In the genomic region with DNA sequence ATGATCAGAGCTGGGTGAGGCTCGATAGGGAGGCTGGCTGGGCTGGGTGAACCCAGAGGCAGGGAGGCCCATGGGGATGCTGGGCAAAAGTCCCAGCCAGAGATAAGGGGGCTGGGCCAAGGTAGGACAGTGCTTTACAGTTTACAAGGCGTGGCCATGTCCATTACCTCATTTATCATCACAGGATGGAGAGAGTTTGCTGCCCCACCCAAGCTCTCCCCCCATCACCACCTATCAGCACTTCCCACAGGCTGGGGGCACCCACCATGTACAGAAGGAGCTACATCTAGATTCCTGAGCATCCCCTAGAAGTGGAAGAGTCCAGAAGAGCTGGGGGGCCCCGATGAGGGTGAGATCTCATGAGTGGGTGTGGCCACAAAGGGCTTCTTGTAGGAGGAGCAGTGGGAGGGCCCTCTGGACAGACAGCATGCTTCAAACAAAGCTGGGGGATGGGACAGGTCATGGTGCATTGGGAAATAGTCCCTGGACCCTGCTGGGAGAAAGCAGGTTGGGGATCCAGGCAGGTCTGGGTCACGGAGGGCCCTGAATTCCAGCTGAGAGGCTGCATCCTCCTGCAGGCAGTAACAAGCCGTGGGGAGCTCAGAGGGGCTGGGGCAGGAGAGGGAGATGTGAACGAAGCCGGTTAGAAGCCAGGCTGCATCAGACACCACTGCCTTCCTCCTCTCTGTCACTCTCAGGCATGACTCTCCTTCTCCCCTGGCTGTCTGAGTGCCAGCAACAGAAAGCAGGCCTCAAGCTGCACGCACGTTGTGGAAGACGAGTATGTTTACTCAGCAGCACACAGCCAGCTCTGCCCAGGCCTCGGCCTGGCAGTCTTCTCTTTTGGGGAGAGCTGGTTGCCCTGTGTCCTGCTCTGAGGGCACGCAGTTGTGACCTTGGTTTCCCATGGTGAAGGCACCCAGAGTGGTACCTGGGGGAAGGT, we compare ENCODE assay signal across 1 cellular context.
A peak's percentile ranks its signal among the peaks of the same experiment; 100 is the strongest.
TF ChIP-seq lines count a peak whose summit lies in the region.

No MANE protein-coding gene starts in this region.

TF ChIP-seq in HEK293, 187 proteins besides CTCF, POLR2A, EP300 and RAD21 (continued from another document):
- TF ChIP-seq, protein P1, sequence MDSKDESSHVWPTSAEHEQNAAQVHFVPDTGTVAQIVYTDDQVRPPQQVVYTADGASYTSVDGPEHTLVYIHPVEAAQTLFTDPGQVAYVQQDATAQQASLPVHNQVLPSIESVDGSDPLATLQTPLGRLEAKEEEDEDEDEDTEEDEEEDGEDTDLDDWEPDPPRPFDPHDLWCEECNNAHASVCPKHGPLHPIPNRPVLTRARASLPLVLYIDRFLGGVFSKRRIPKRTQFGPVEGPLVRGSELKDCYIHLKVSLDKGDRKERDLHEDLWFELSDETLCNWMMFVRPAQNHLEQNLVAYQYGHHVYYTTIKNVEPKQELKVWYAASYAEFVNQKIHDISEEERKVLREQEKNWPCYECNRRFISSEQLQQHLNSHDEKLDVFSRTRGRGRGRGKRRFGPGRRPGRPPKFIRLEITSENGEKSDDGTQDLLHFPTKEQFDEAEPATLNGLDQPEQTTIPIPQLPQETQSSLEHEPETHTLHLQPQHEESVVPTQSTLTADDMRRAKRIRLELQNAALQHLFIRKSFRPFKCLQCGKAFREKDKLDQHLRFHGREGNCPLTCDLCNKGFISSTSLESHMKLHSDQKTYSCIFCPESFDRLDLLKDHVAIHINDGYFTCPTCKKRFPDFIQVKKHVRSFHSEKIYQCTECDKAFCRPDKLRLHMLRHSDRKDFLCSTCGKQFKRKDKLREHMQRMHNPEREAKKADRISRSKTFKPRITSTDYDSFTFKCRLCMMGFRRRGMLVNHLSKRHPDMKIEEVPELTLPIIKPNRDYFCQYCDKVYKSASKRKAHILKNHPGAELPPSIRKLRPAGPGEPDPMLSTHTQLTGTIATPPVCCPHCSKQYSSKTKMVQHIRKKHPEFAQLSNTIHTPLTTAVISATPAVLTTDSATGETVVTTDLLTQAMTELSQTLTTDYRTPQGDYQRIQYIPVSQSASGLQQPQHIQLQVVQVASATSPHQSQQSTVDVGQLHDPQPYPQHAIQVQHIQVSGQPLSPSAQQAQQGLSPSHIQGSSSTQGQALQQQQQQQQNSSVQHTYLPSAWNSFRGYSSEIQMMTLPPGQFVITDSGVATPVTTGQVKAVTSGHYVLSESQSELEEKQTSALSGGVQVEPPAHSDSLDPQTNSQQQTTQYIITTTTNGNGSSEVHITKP (tag by site-specific recombination; IDR thresholded peaks at IDR 0.05): peak; percentile 76
- peak; percentile 75 for TF ChIP-seq ZFHX2 (tag by site-specific recombination; conservative IDR thresholded peaks at IDR 0.05)
- TF ChIP-seq ZNF24 (tag by site-specific recombination; IDR thresholded peaks at IDR 0.05): no peak
- TF ChIP-seq ZFP41 (tag by site-specific recombination; IDR thresholded peaks at IDR 0.05; ENCODE audit: borderline replicate concordance): no peak
- peak; percentile 68 for TF ChIP-seq ZIC2 (tag by site-specific recombination; IDR thresholded peaks at IDR 0.05)
- TF ChIP-seq ZEB2 (tag by site-specific recombination; IDR thresholded peaks at IDR 0.05): no peak
- TF ChIP-seq ZNF114 (tag by site-specific recombination; IDR thresholded peaks at IDR 0.05): no peak
- no peak for TF ChIP-seq ZNF324 (tag by site-specific recombination; IDR thresholded peaks at IDR 0.05)
